ENCODE assay signal across 2 cellular contexts in genomic region chr12:21812340-21812739, GRCh38. TPM values are rescaled to one million over a fixed set of nuclear protein-coding genes. Genes with fewer than 3 reads are reported as not detected.
"Had no signal": no experiment of that assay in that cellular context is flagged by ENCODE, and none has a peak within 500 bp of the region (broad histone marks: within the 10 kb centered on the region; RNA-seq: fewer than 3 reads in every experiment).

No MANE protein-coding gene starts in this region.

RNA-seq across cellular contexts. Expression of gene KCNJ8, which starts 37.8 kb away (rescaled TPM):
- total RNA-seq: G401, GM12878 had no signal
- polyA plus RNA-seq: GM12878 had no signal
